In the genomic region with DNA sequence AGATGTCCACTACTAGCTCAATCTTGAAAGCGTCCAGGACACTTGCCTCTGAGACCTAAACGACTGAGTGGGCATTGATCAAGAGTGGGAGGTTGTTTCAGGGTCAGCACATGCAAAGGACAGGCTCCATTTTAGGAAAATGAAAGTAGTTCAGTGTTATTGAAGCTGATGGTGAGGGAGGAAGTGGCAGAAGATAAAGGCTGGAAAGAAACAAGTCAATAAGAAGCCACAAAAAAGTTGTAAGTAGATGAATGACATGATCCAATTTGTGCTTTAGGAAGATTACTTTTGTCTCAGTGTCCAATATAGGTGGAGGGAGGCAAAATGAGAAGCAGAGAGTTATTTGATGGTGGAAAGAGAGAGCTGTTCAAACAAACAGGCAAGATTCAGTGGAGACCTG, we compare ENCODE assay signal across 14 cellular contexts. TPM values are rescaled to one million over a fixed set of nuclear protein-coding genes. Genes with fewer than 3 reads are reported as not detected.
DNase-seq lines count a peak whose midpoint lies in the region; ATAC-seq and TF ChIP-seq lines count a peak whose summit lies in the region.
"Had no signal": no experiment of that assay in that cellular context is flagged by ENCODE, and none has a peak within 500 bp of the region (broad histone marks: within the 10 kb centered on the region; RNA-seq: fewer than 3 reads in every experiment).

No MANE protein-coding gene starts in this region.

- no peak overlapping the region for H3K27ac ChIP-seq in tibial nerve
- no peak overlapping the region for H3K27ac ChIP-seq in testis

- no peaks in the 10 kb centered on the region for H3K27me3 ChIP-seq in tibial nerve
- no peaks in the 10 kb centered on the region for H3K27me3 ChIP-seq in testis

- no peak for TF ChIP-seq CTCF in tibial nerve (IDR thresholded peaks at IDR 0.05)
- TF ChIP-seq CTCF in testis (IDR thresholded peaks at IDR 0.05), result no peak

- H3K36me3 ChIP-seq in tibial nerve, result no peaks in the 10 kb centered on the region
- H3K36me3 ChIP-seq in testis (ENCODE audit: low read depth, missing control alignments), result no peaks in the 10 kb centered on the region

- intact Hi-C loops in testis (cut with DNase I; ENCODE audit: low total_unique reads), result no loop called here

- no peaks in the 10 kb centered on the region for H3K4me1 ChIP-seq in tibial nerve
- no peaks in the 10 kb centered on the region for H3K4me1 ChIP-seq in testis

- H3K4me1 Mint-ChIP-seq in activated naive CD4-positive, alpha-beta T cell treated with anti-CD3 and anti-CD28 coated beads, Interleukin-2, amount 50 U/mL, for 24 hours, result peaks cover 91% of the 10 kb centered on the region
- peaks cover 49% of the 10 kb centered on the region for H3K4me1 Mint-ChIP-seq in activated T-helper 17 cell treated with anti-CD3 and anti-CD28 coated beads, Interleukin-2, amount 50 U/mL, for 72 hours
- peaks cover 19 to 25% of the 10 kb centered on the region in 2 donors for H3K4me1 Mint-ChIP-seq in stimulated activated naive B cell treated with anti-CD40 and anti-IgM and Interleukin-4, amounts not matched to agents 10 μg/mL and 1 μg/mL and 100 μg/mL, for 72 hours

- H3K9me3 ChIP-seq in tibial nerve (no peaks in the 10 kb centered on the region), testis (no peaks in the 10 kb centered on the region)
- H3K9me3 ChIP-seq: mucosa of descending colon had no signal

- H3K4me3 ChIP-seq in tibial nerve (no peak overlapping the region), testis (no peak overlapping the region)
- H3K4me3 ChIP-seq: mucosa of descending colon had no signal

- peak overlapping the region; percentile 91 for H3K27ac Mint-ChIP-seq in activated naive CD4-positive, alpha-beta T cell treated with anti-CD3 and anti-CD28 coated beads, Interleukin-2, amount 50 U/mL, for 24 hours
- peak overlapping the region; percentile 76 for H3K27ac Mint-ChIP-seq in activated T-helper 17 cell treated with anti-CD3 and anti-CD28 coated beads, Interleukin-2, amount 50 U/mL, for 72 hours
- peak overlapping the region; percentile 43 for H3K27ac Mint-ChIP-seq in stimulated activated naive B cell treated with anti-CD40 and anti-IgM and Interleukin-4, amounts not matched to agents 10 μg/mL and 1 μg/mL and 100 μg/mL, for 72 hours
- H3K27ac Mint-ChIP-seq: progenitor cell of endocrine pancreas had no signal

- ATAC-seq in HG03175 (IDR thresholded peaks at IDR 0.05; ENCODE audit: unreplicated experiment), result peak; percentile 46
- ATAC-seq in activated T-helper 17 cell treated with anti-CD3 and anti-CD28 coated beads, Interleukin-2, amount 50 U/mL, for 72 hours (replicated peaks), result no peak
- no peak for ATAC-seq in stimulated activated naive B cell treated with anti-CD40 and anti-IgM and Interleukin-4, amounts not matched to agents 10 μg/mL and 1 μg/mL and 100 μg/mL, for 72 hours (replicated peaks)
- ATAC-seq: mucosa of descending colon had no signal

- peak overlapping the region; percentile 69 for H3K4me3 Mint-ChIP-seq in activated naive CD4-positive, alpha-beta T cell treated with anti-CD3 and anti-CD28 coated beads, Interleukin-2, amount 50 U/mL, for 24 hours
- H3K4me3 Mint-ChIP-seq in activated T-helper 17 cell treated with anti-CD3 and anti-CD28 coated beads, Interleukin-2, amount 50 U/mL, for 72 hours, result peak overlapping the region; percentile 71
- H3K4me3 Mint-ChIP-seq in stimulated activated naive B cell treated with anti-CD40 and anti-IgM and Interleukin-4, amounts not matched to agents 10 μg/mL and 1 μg/mL and 100 μg/mL, for 72 hours, result no peak overlapping the region

- TF ChIP-seq POLR2A in tibial nerve (IDR thresholded peaks at IDR 0.05), result no peak
- TF ChIP-seq POLR2A in testis (IDR thresholded peaks at IDR 0.05), result no peak

- 40 to 51% methylated on average over 2 of the region's 2 CpGs for WGBS in tibial nerve, 2 donors
- 35 to 40% methylated on average over 2 of the region's 2 CpGs for WGBS in testis, 2 donors

- no peaks in the 10 kb centered on the region for H3K9me3 Mint-ChIP-seq in activated naive CD4-positive, alpha-beta T cell treated with anti-CD3 and anti-CD28 coated beads, Interleukin-2, amount 50 U/mL, for 24 hours
- H3K9me3 Mint-ChIP-seq in activated T-helper 17 cell treated with anti-CD3 and anti-CD28 coated beads, Interleukin-2, amount 50 U/mL, for 72 hours, result peaks cover 3% of the 10 kb centered on the region
- H3K9me3 Mint-ChIP-seq in stimulated activated naive B cell treated with anti-CD40 and anti-IgM and Interleukin-4, amounts not matched to agents 10 μg/mL and 1 μg/mL and 100 μg/mL, for 72 hours, result no peaks in the 10 kb centered on the region

- no peak for DNase-seq in activated naive CD4-positive, alpha-beta T cell treated with anti-CD3 and anti-CD28 coated beads, Interleukin-2, amount 50 U/mL, for 16 hours
- DNase-seq in stimulated activated naive B cell treated with anti-CD40 and anti-IgM and Interleukin-4, amounts not matched to agents 10 μg/mL and 1 μg/mL and 100 μg/mL, for 72 hours, result no peak
- DNase-seq in SIG-M5 (lab: John Stamatoyannopoulos, UW) (no peak), tibial nerve (ENCODE audit: low spot score in 2 of 2) (no peak), testis (no peak)
- DNase-seq: dermis blood vessel endothelial cell, DMS53, foreskin fibroblast, islet precursor cell, mucosa of descending colon had no signal

- TF ChIP-seq EP300 in tibial nerve (IDR thresholded peaks at IDR 0.05), result no peak

- H3K36me3 Mint-ChIP-seq in activated naive CD4-positive, alpha-beta T cell treated with anti-CD3 and anti-CD28 coated beads, Interleukin-2, amount 50 U/mL, for 24 hours, result no peaks in the 10 kb centered on the region
- no peaks in the 10 kb centered on the region for H3K36me3 Mint-ChIP-seq in activated T-helper 17 cell treated with anti-CD3 and anti-CD28 coated beads, Interleukin-2, amount 50 U/mL, for 72 hours (ENCODE audit: low read depth)
- peaks cover 0 to 2% of the 10 kb centered on the region in 2 donors for H3K36me3 Mint-ChIP-seq in stimulated activated naive B cell treated with anti-CD40 and anti-IgM and Interleukin-4, amounts not matched to agents 10 μg/mL and 1 μg/mL and 100 μg/mL, for 72 hours

- H3K27me3 Mint-ChIP-seq in activated naive CD4-positive, alpha-beta T cell treated with anti-CD3 and anti-CD28 coated beads, Interleukin-2, amount 50 U/mL, for 24 hours, result no peaks in the 10 kb centered on the region
- no peaks in the 10 kb centered on the region for H3K27me3 Mint-ChIP-seq in activated T-helper 17 cell treated with anti-CD3 and anti-CD28 coated beads, Interleukin-2, amount 50 U/mL, for 72 hours
- no peaks in the 10 kb centered on the region for H3K27me3 Mint-ChIP-seq in stimulated activated naive B cell treated with anti-CD40 and anti-IgM and Interleukin-4, amounts not matched to agents 10 μg/mL and 1 μg/mL and 100 μg/mL, for 72 hours
- H3K27me3 Mint-ChIP-seq: progenitor cell of endocrine pancreas had no signal

RNA-seq across cellular contexts. Expression of a gene that starts 22.0 kb away (rescaled TPM):
- 10 to 100 TPM; 15.0 to 33.9 TPM for total RNA-seq in activated T-helper 17 cell treated with anti-CD3 and anti-CD28 coated beads, Interleukin-2, amount 50 U/mL, for 72 hours
- total RNA-seq in tibial nerve (1 to 10 TPM; 1.1 to 2.1 (median 1.3) TPM), testis (under 1 TPM; 0.08 to 0.31 TPM)
- polyA plus RNA-seq in testis (ENCODE audit: insufficient read depth, low read depth, low replicate concordance), result 0.96 TPM
- total RNA-seq: dermis blood vessel endothelial cell, progenitor cell of endocrine pancreas had no signal

RNA-seq across cellular contexts. Expression of a gene that starts 33.9 kb away (rescaled TPM):
- total RNA-seq in activated T-helper 17 cell treated with anti-CD3 and anti-CD28 coated beads, Interleukin-2, amount 50 U/mL, for 72 hours, result 10 to 100 TPM; 17.7 to 32.4 TPM
- total RNA-seq in tibial nerve (10 to 100 TPM; 41.2 to 82.9 (median 52.0) TPM), testis (100 to 1,000 TPM in 1 of 2 donors, 10 to 100 TPM in 1; 79.6 to 100 TPM)
- polyA plus RNA-seq in testis (ENCODE audit: insufficient read depth, low read depth, low replicate concordance), result 50.7 TPM

Comparison
In these comparisons a context has a peak if more than half of its experiments do, and no peak if none do; other contexts are left out.
1. H3K4me3 Mint-ChIP-seq: peak in activated naive CD4-positive, alpha-beta T cell treated with anti-CD3 and anti-CD28 coated beads, Interleukin-2, amount 50 U/mL, for 24 hours (single experiment) and activated T-helper 17 cell treated with anti-CD3 and anti-CD28 coated beads, Interleukin-2, amount 50 U/mL, for 72 hours (single experiment); none in stimulated activated naive B cell treated with anti-CD40 and anti-IgM and Interleukin-4, amounts not matched to agents 10 μg/mL and 1 μg/mL and 100 μg/mL, for 72 hours (0 of 2).
2. RNA of a gene that starts 22.0 kb away (total RNA-seq): 15.0 to 33.9 TPM in activated T-helper 17 cell treated with anti-CD3 and anti-CD28 coated beads, Interleukin-2, amount 50 U/mL, for 72 hours; 1.1 to 2.1 TPM in tibial nerve and 0.08 to 0.31 TPM in testis; every median in the first group is over 4 times any median in the second.
3. Peak in every context shown above with its lines, with median percentiles within 50 percentile points of each other: H3K27ac Mint-ChIP-seq.